Comparison of ENCODE assay signal across 9 cellular contexts in genomic region chr1:66752671-66753371, GRCh38. TPM values are rescaled to one million over a fixed set of nuclear protein-coding genes. Genes with fewer than 3 reads are reported as not detected.
DNase-seq lines count a peak whose midpoint lies in the region; ATAC-seq and TF ChIP-seq lines count a peak whose summit lies in the region.
"Had no signal": no experiment of that assay in that cellular context is flagged by ENCODE, and none has a peak within 500 bp of the region (broad histone marks: within the 10 kb centered on the region; RNA-seq: fewer than 3 reads in every experiment).

No MANE protein-coding gene starts in this region.

- peak overlapping the region in 2 of 4 donors; percentile 33 to 70 for H3K27ac ChIP-seq in gastroesophageal sphincter

- TF ChIP-seq EP300 in gastroesophageal sphincter (IDR thresholded peaks at IDR 0.05), result no peak

- H3K4me3 ChIP-seq in gastroesophageal sphincter, result peak overlapping the region; percentile 20 to 54

- DNase-seq in T-cell (no peak), progenitor cell of endocrine pancreas (ENCODE audit: low spot score, unreplicated experiment) (no peak), RKO (ENCODE audit: low spot score) (no peak), left colon (no peak)

- ATAC-seq in GM18909 (IDR thresholded peaks at IDR 0.05; ENCODE audit: poor library complexity, unreplicated experiment) (peak; percentile 19), T-cell (replicated peaks in 1 of 4) (no peak), gastroesophageal sphincter (peak; percentile 19), GM18870 (IDR thresholded peaks at IDR 0.05; ENCODE audit: unreplicated experiment) (no peak), HG03139 (IDR thresholded peaks at IDR 0.05; ENCODE audit: unreplicated experiment) (no peak), left colon (no peak)

- H3K4me1 Mint-ChIP-seq in T-cell (peaks cover 13 to 30% (median 16%) of the 10 kb centered on the region in 3 donors), progenitor cell of endocrine pancreas (ENCODE audit: low read depth) (peaks cover 5% of the 10 kb centered on the region)

- no peak for TF ChIP-seq POLR2A in gastroesophageal sphincter (IDR thresholded peaks at IDR 0.05)

- H3K36me3 ChIP-seq in gastroesophageal sphincter, result no peaks in the 10 kb centered on the region

- peaks cover 20% of the 10 kb centered on the region for H3K27me3 ChIP-seq in gastroesophageal sphincter

- no peaks in the 10 kb centered on the region for H3K9me3 ChIP-seq in gastroesophageal sphincter

- intact Hi-C loops in left colon (cut with DNase I, micrococcal nuclease), result no loop called here

- WGBS in gastroesophageal sphincter (ENCODE audit: low coverage in 1 of 2), 2 donors, result 73 to 100% methylated on average over 1 to 4 of the region's 18 CpGs

- H3K27ac Mint-ChIP-seq in T-cell, result no peak overlapping the region
- peak overlapping the region; percentile 15 for H3K27ac Mint-ChIP-seq in progenitor cell of endocrine pancreas

- H3K36me3 Mint-ChIP-seq in T-cell (no peaks in the 10 kb centered on the region), progenitor cell of endocrine pancreas (ENCODE audit: insufficient read depth) (no peaks in the 10 kb centered on the region)

- H3K4me1 ChIP-seq in gastroesophageal sphincter, result peaks cover 0 to 18% (median 0%) of the 10 kb centered on the region in 3 donors

- H3K9me3 Mint-ChIP-seq in T-cell (no peaks in the 10 kb centered on the region), progenitor cell of endocrine pancreas (ENCODE audit: low read depth) (no peaks in the 10 kb centered on the region)

- H3K4me3 Mint-ChIP-seq in T-cell (peak overlapping the region in 2 of 3 donors; percentile 25 to 75), progenitor cell of endocrine pancreas (ENCODE audit: low read depth) (peak overlapping the region; percentile 66)

- POLR2A ChIA-PET in T-cell (lab: Charles Lee), result interaction anchor here in 1 of 2 donors (0.7 kb wide), 1 partner anchor 9 kb away, joined by 5 read pairs; no protein-coding TSS in a partner anchor

- TF ChIP-seq CTCF in gastroesophageal sphincter (IDR thresholded peaks at IDR 0.05), result no peak
- no peak for TF ChIP-seq CTCF in progenitor cell of endocrine pancreas (IDR thresholded peaks at IDR 0.05; ENCODE audit: unreplicated experiment)

- peaks cover 47 to 56% of the 10 kb centered on the region in 2 donors for H3K27me3 Mint-ChIP-seq in T-cell
- peaks cover 29% of the 10 kb centered on the region for H3K27me3 Mint-ChIP-seq in progenitor cell of endocrine pancreas

- CTCF ChIA-PET in T-cell (lab: Charles Lee), result interaction anchor here in 1 of 2 donors (0.7 kb wide), 1 partner anchor 9 kb away, joined by 4 read pairs; no protein-coding TSS in a partner anchor

RNA-seq across cellular contexts. Expression of gene DYNLT5, which starts 0.6 kb away (rescaled TPM):
- total RNA-seq in T-cell (under 1 TPM in 1 of 5 donors, not detected in 4; 0.78 TPM), gastroesophageal sphincter (1 to 10 TPM in 3 of 4 donors, under 1 TPM in 1; 0.17 to 3.9 (median 3.0) TPM), progenitor cell of endocrine pancreas (0.60 TPM in 1 of 2 replicates, not detected in the other), left colon (under 1 TPM; 0.17 to 0.24 TPM)

RNA-seq across cellular contexts. Expression of gene INSL5, which starts 48.3 kb away (rescaled TPM):
- total RNA-seq in T-cell, result not detected
- total RNA-seq in gastroesophageal sphincter, result not detected
- total RNA-seq in progenitor cell of endocrine pancreas, result not detected in 2 replicates
- 10 to 100 TPM; 21.5 to 26.9 TPM for total RNA-seq in left colon
- total RNA-seq: LHCN-M2 had no signal

Comparison
In these comparisons a context has a peak if more than half of its experiments do, and no peak if none do; other contexts are left out.
1. ATAC-seq: peak in GM18909 (single experiment) and gastroesophageal sphincter (single experiment); none in T-cell (0 of 4), GM18870 (single experiment), HG03139 (single experiment) and left colon (single experiment).
2. RNA of gene INSL5, which starts 48.3 kb away (total RNA-seq): 21.5 to 26.9 TPM in left colon; not detected in T-cell, not detected in gastroesophageal sphincter and not detected in progenitor cell of endocrine pancreas; every median in the first group is over 10 times any median in the second.